ENCODE assay signal across 21 cellular contexts in the genomic region with DNA sequence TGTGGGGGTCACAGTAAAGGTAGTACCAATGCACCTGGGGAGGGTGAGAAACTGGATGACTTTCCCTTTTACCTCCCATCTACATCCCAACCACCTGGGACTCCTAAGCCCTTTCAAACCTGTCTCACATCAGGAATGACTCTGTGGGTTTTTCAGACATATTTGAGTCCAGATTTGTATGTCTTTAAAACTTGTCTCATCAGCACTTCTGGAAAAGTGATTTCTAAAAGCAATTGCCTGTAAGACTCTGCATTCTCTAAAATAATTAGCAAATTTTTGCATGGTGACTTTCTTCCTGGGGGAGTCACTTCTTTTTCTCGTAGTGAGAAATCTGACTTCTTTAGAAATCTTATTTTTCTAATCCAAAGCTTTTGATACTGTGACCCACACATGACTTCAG.
DNase-seq lines count a peak whose midpoint lies in the region; ATAC-seq, FAIRE-seq and TF ChIP-seq lines count a peak whose summit lies in the region.
"Had no signal": no experiment of that assay in that cellular context is flagged by ENCODE, and none has a peak within 500 bp of the region (broad histone marks: within the 10 kb centered on the region; RNA-seq: fewer than 3 reads in every experiment).

No MANE protein-coding gene starts in this region.

- H3K4me3 ChIP-seq in GM23338 (no peak overlapping the region), IMR-90 (ENCODE audit: insufficient read depth, low read depth, low read length) (no peak overlapping the region), K562 (no peak overlapping the region)
- H3K4me3 ChIP-seq: BLaER1 treated with 17β-estradiol and CSF1 and Interleukin-3, amounts not matched to agents 10 nM and 100 nM had no signal

- H3K79me2 ChIP-seq in GM23338 (replicated peaks; ENCODE audit: insufficient read depth) = no peaks in the 10 kb centered on the region
- H3K79me2 ChIP-seq in K562 (ENCODE audit: control insufficient read depth, insufficient read depth, low read length) = no peaks in the 10 kb centered on the region

- H3K9me2 ChIP-seq in GM23338 (ENCODE audit: insufficient read depth) = no peaks in the 10 kb centered on the region; the same call in 1 of the 2 replicates

- H2AK9ac ChIP-seq in IMR-90 (replicated peaks; ENCODE audit: low read depth, low read length, poor library complexity) = no peak overlapping the region

- H3F3A ChIP-seq in GM23338 (replicated peaks; ENCODE audit: low read depth) = no peaks in the 10 kb centered on the region

- H3K14ac ChIP-seq in IMR-90 (replicated peaks; ENCODE audit: low read depth, low read length) = no peak overlapping the region

- H3K4ac ChIP-seq in IMR-90 (ENCODE audit: low read depth, low read length) = no peak overlapping the region

- no peak overlapping the region for H3K9ac ChIP-seq in IMR-90 (ENCODE audit: low read depth, low read length)
- no peak overlapping the region for H3K9ac ChIP-seq in K562 (ENCODE audit: insufficient read depth in 1 of 2, low read depth in 2 of 2, low read length in 2 of 2)
- H3K9ac ChIP-seq: BLaER1 treated with 17β-estradiol and CSF1 and Interleukin-3, amounts not matched to agents 10 nM and 100 nM had no signal

- H3K27ac ChIP-seq in GM23338 (ENCODE audit: low read depth) (no peak overlapping the region), IMR-90 (ENCODE audit: insufficient read depth, low read length) (no peak overlapping the region), K562 (ENCODE audit: extremely low read depth, low read depth, low read length) (no peak overlapping the region)
- H3K27ac ChIP-seq: BLaER1 treated with 17β-estradiol and CSF1 and Interleukin-3, amounts not matched to agents 10 nM and 100 nM; C4-2B had no signal

- no peak overlapping the region for H4K91ac ChIP-seq in IMR-90 (ENCODE audit: insufficient read depth, low read depth, low read length)

- no peak overlapping the region for H3K18ac ChIP-seq in IMR-90 (ENCODE audit: low read depth, low read length)

- no peak overlapping the region for H2BK20ac ChIP-seq in IMR-90 (ENCODE audit: low read depth, low read length)

- no peak overlapping the region for H3K56ac ChIP-seq in IMR-90 (ENCODE audit: extremely low read depth, insufficient read depth, low read length)

- DNase-seq in GM23338 (ENCODE audit: low spot score) (no peak), IMR-90 (no peak), K562 (ENCODE audit: extremely low read depth in 1 of 4, low spot score in 3 of 4) (no peak)
- no peak for DNase-seq in activated CD4-positive, alpha-beta T cell treated with anti-CD3 and anti-CD28 coated beads, Interleukin-2, amount 50 U/mL, for 48 hours
- DNase-seq: 8988T; ACHN; AML-193; Caco-2; Calu3; CD4-positive, alpha-beta T cell; CD8-positive, alpha-beta T cell; DMS79 treated with DMSO at 0.1 percent for 48 hours; GF-D8 had no signal

- H2BK15ac ChIP-seq in IMR-90 (ENCODE audit: low read depth, low read length) = no peak overlapping the region

- H3K9me3 ChIP-seq in IMR-90 (ENCODE audit: control insufficient read depth, insufficient read depth, low read length) (no peaks in the 10 kb centered on the region), K562 (replicated peaks; ENCODE audit: control insufficient read depth, insufficient read depth, low read depth, low read length) (no peaks in the 10 kb centered on the region)
- H3K9me3 ChIP-seq: BLaER1 treated with 17β-estradiol and CSF1 and Interleukin-3, amounts not matched to agents 10 nM and 100 nM; Caco-2 had no signal

- H2BK5ac ChIP-seq in IMR-90 (ENCODE audit: low read depth, low read length, poor library complexity, severe bottlenecking) = no peak overlapping the region

- WGBS in IMR-90 (ENCODE audit: extremely low coverage in 2 of 2, insufficient read length in 1 of 2), 2 experiments = no CpG with 5 or more reads among the region's 1 CpG
- WGBS in K562 (ENCODE audit: insufficient coverage, low coverage, missing lambda C conversion rate) = 0% methylated on average over 1 of the region's 1 CpG

- H3K4me1 ChIP-seq in GM23338 (ENCODE audit: insufficient read depth) = no peaks in the 10 kb centered on the region
- no peaks in the 10 kb centered on the region for H3K4me1 ChIP-seq in IMR-90 (ENCODE audit: control insufficient read depth, insufficient read depth, low read length)
- H3K4me1 ChIP-seq in K562 (replicated peaks in 1 of 2; ENCODE audit: control insufficient read depth in 2 of 2, insufficient read depth in 2 of 2, low read length in 2 of 2) = no peaks in the 10 kb centered on the region
- H3K4me1 ChIP-seq: BLaER1 treated with 17β-estradiol and CSF1 and Interleukin-3, amounts not matched to agents 10 nM and 100 nM; Caco-2 had no signal

- H4K5ac ChIP-seq in IMR-90 (ENCODE audit: low read depth, low read length) = no peak overlapping the region

- POLR2A ChIA-PET in IMR-90 (lab: Charles Lee; ENCODE audit: unreplicated experiment) (no interaction called here), K562 (lab: Yijun Ruan, JAX) (no interaction called here)

- H3K9me1 ChIP-seq in IMR-90 (ENCODE audit: insufficient read depth, low read length) = 0 out of 2 replicates have a peak, but pooled peaks cover 3% of the 10 kb centered on the region
- H3K9me1 ChIP-seq in K562 (ENCODE audit: control insufficient read depth, insufficient read depth, low read length) = no peaks in the 10 kb centered on the region

- H4K20me1 ChIP-seq in GM23338 (replicated peaks; ENCODE audit: insufficient read depth) (no peaks in the 10 kb centered on the region), IMR-90 (ENCODE audit: insufficient read depth, low read length) (no peaks in the 10 kb centered on the region), K562 (replicated peaks; ENCODE audit: control insufficient read depth, insufficient read depth, low read length) (no peaks in the 10 kb centered on the region)
- H4K20me1 ChIP-seq: BLaER1 treated with 17β-estradiol and CSF1 and Interleukin-3, amounts not matched to agents 10 nM and 100 nM had no signal

- H3K27ac Mint-ChIP-seq in GM23338 = no peak overlapping the region
- H3K27ac Mint-ChIP-seq: B cell; CD4-positive, alpha-beta T cell; CD8-positive, alpha-beta T cell had no signal

- H3K4me1 Mint-ChIP-seq in GM23338 = peaks cover 5% of the 10 kb centered on the region; the same call in 1 of the 3 replicates
- H3K4me1 Mint-ChIP-seq: B cell had no signal

- H3K27me3 Mint-ChIP-seq in GM23338 (ENCODE audit: insufficient read depth, low read depth, poor library complexity) = no peaks in the 10 kb centered on the region
- H3K27me3 Mint-ChIP-seq: B cell; CD4-positive, alpha-beta T cell had no signal

- H3K4me3 Mint-ChIP-seq in GM23338 = no peak overlapping the region
- H3K4me3 Mint-ChIP-seq: B cell; CD4-positive, alpha-beta T cell; CD8-positive, alpha-beta T cell had no signal

- no peak for TF ChIP-seq POLR2A in IMR-90 (IDR thresholded peaks at IDR 0.05; ENCODE audit: low read depth, low read length)
- TF ChIP-seq POLR2A in K562 (conservative IDR thresholded peaks at IDR 0.05) = no peak

- H4K8ac ChIP-seq in IMR-90 (ENCODE audit: low read depth in 2 of 2, low read length in 2 of 2) = no peak overlapping the region

- H2BK120ac ChIP-seq in IMR-90 (ENCODE audit: low read depth, low read length) = no peak overlapping the region

- in situ Hi-C loops in IMR-90 (cut with MboI; ENCODE audit: low sequenced_read_pairs) = loop anchor here (25.0 kb wide), 1 partner anchor 985 kb away; no protein-coding TSS in a partner anchor
- in situ Hi-C loops in K562 (cut with MboI) = no loop called here

- no peaks in the 10 kb centered on the region for H3K9me3 Mint-ChIP-seq in GM23338

- H3K27me3 ChIP-seq in GM23338 (ENCODE audit: insufficient read depth) (no peaks in the 10 kb centered on the region), IMR-90 (ENCODE audit: control insufficient read depth, insufficient read depth, low read length) (no peaks in the 10 kb centered on the region), K562 (ENCODE audit: control insufficient read depth in 2 of 2, insufficient read depth in 2 of 2, low read length in 2 of 2) (no peaks in the 10 kb centered on the region)
- H3K27me3 ChIP-seq: BLaER1 treated with 17β-estradiol and CSF1 and Interleukin-3, amounts not matched to agents 10 nM and 100 nM had no signal

- BruUV-seq in IMR-90 (replicated peaks; lab: Mats Ljungman, UMichigan) = no TSS peak
- BruUV-seq in K562 (replicated peaks; lab: Mats Ljungman, UMichigan) = no TSS peak

- dilution Hi-C loops in IMR-90 (cut with HindIII; ENCODE audit: low sequenced_read_pairs, unreplicated experiment) = no loop called here

- intact Hi-C loops in IMR-90 (cut with micrococcal nuclease) (loop anchor here (10.0 kb wide), 1 partner anchor 557 kb away; no protein-coding TSS in a partner anchor), K562 (cut with micrococcal nuclease) (no loop called here)

- H3K79me1 ChIP-seq in IMR-90 (ENCODE audit: low read depth in 1 of 2, low read length in 2 of 2) = no peaks in the 10 kb centered on the region

- no peak overlapping the region for H3K23ac ChIP-seq in IMR-90 (ENCODE audit: low read depth, low read length)

- CTCF ChIA-PET in IMR-90 (lab: Yijun Ruan, JAX) = interaction anchor here (1.0 kb wide), 1 partner anchor 26 kb away, joined by 3 read pairs; no protein-coding TSS in a partner anchor
- CTCF ChIA-PET in K562 (lab: Yijun Ruan, JAX; ENCODE audit: low intra/inter-chr PET ratio) = no interaction called here

- H2AFZ ChIP-seq in GM23338 (peak overlapping the region; percentile 30; the same call in 1 of the 2 replicates), IMR-90 (replicated peaks; ENCODE audit: low read length, poor library complexity) (no peak overlapping the region), K562 (ENCODE audit: low read depth, low read length) (no peak overlapping the region)

- no peak for FAIRE-seq in K562 (lab: Jason Lieb, UNC)
- FAIRE-seq: A204.1, D721Med, GM12891, GM19239 had no signal

- TF ChIP-seq CTCF in GM23338 (conservative IDR thresholded peaks at IDR 0.05; ENCODE audit: low read depth in 2 of 2) (no peak), IMR-90 (conservative IDR thresholded peaks at IDR 0.05; ENCODE audit: low read depth, low read length) (no peak), K562 (IDR thresholded peaks at IDR 0.05 in 2 of 3, conservative IDR thresholded peaks at IDR 0.05 in 1 of 3; ENCODE audit: insufficient read depth in 2 of 3, low read depth in 1 of 3, low read length in 3 of 3) (no peak)

- no peaks in the 10 kb centered on the region for H3K36me3 ChIP-seq in GM23338 (ENCODE audit: insufficient read depth)
- H3K36me3 ChIP-seq in IMR-90 (ENCODE audit: control insufficient read depth, insufficient read depth, low read length) = no peaks in the 10 kb centered on the region
- no peaks in the 10 kb centered on the region for H3K36me3 ChIP-seq in K562 (ENCODE audit: control insufficient read depth, insufficient read depth, low read length)
- H3K36me3 ChIP-seq: BLaER1 treated with 17β-estradiol and CSF1 and Interleukin-3, amounts not matched to agents 10 nM and 100 nM had no signal

- H3K4me2 ChIP-seq in GM23338 (no peak overlapping the region), IMR-90 (ENCODE audit: low read depth, low read length) (no peak overlapping the region), K562 (ENCODE audit: insufficient read depth, low read length) (no peak overlapping the region)
- H3K4me2 ChIP-seq: BLaER1 treated with 17β-estradiol and CSF1 and Interleukin-3, amounts not matched to agents 10 nM and 100 nM had no signal

- TF ChIP-seq RAD21 in IMR-90 (IDR thresholded peaks at IDR 0.05; ENCODE audit: low read length) = no peak
- no peak for TF ChIP-seq RAD21 in K562 (CRISPR knock-in tag; conservative IDR thresholded peaks at IDR 0.05 in 1 of 2, IDR thresholded peaks at IDR 0.05 in 1 of 2)

- ATAC-seq in GM23338 = no peak
- no peak for ATAC-seq in IMR-90 (ENCODE audit: low read depth)
- ATAC-seq in K562 = no peak
- ATAC-seq in HG03520 (IDR thresholded peaks at IDR 0.05; ENCODE audit: unreplicated experiment) = no peak
- ATAC-seq: CD8-positive, alpha-beta T cell had no signal

- TF ChIP-seq EP300 in K562 (IDR thresholded peaks at IDR 0.05; ENCODE audit: low read length) = no peak

- H2AK5ac ChIP-seq in IMR-90 (ENCODE audit: low read depth, low read length) = no peak overlapping the region

- no peaks in the 10 kb centered on the region for H3K36me3 Mint-ChIP-seq in GM23338 (ENCODE audit: low read depth)
- H3K36me3 Mint-ChIP-seq: CD8-positive, alpha-beta T cell had no signal
